In genomic region chr2:149715894-149716293, GRCh38 we compare ENCODE assay signal across 22 cellular contexts.
"Had no signal": no experiment of that assay in that cellular context is flagged by ENCODE, and none has a peak within 500 bp of the region (broad histone marks: within the 10 kb centered on the region; RNA-seq: fewer than 3 reads in every experiment).

No MANE protein-coding gene starts in this region.

- H3K9me3 ChIP-seq: adrenal gland, body of pancreas, Peyer's patch had no signal

- H3K4me1 ChIP-seq: adrenal gland, body of pancreas, Peyer's patch had no signal

- ATAC-seq: activated naive CD4-positive, alpha-beta T cell treated with anti-CD3 and anti-CD28 coated beads, Interleukin-2, amount 50 U/mL, for 72 hours; activated T-cell treated with anti-CD3 and anti-CD28 coated beads, Interleukin-2, amount 50 U/mL, for 4 hours; body of pancreas; T-cell; T-helper 17 cell had no signal

- H3K27ac ChIP-seq: adrenal gland, body of pancreas, Peyer's patch had no signal

- H3K4me3 ChIP-seq: adrenal gland, body of pancreas, Peyer's patch had no signal

- H3K27me3 ChIP-seq: adrenal gland, body of pancreas, Peyer's patch had no signal

- H3K36me3 ChIP-seq: adrenal gland, Peyer's patch had no signal

- DNase-seq: activated B cell treated with CpG ODN at 0.5 μM for 24 hours; activated CD4-positive, alpha-beta memory T cell treated with anti-CD3 and anti-CD28 coated beads for 36 hours; activated CD4-positive, alpha-beta T cell treated with anti-CD3 and anti-CD28 coated beads for 4 hours; activated CD4-positive, alpha-beta T cell treated with anti-CD3 and anti-CD28 coated beads, Interleukin-2, amount 50 U/mL, for 1 hour; activated CD4-positive, CD25-positive, alpha-beta regulatory T cell treated with anti-CD3 and anti-CD28 coated beads, Interleukin-2, amount 50 U/mL, for 72 hours; activated CD8-positive, alpha-beta memory T cell treated with anti-CD3 and anti-CD28 coated beads, Interleukin-2, amount 50 U/mL, for 4 hours; activated gamma-delta T cell treated with Interleukin-2 at 50 U/mL for 16 hours; activated naive CD4-positive, alpha-beta T cell treated with anti-CD3 and anti-CD28 coated beads for 36 hours; activated T-cell treated with anti-CD3 and anti-CD28 coated beads for 4 hours; activated T-cell treated with anti-CD3 and anti-CD28 coated beads, Interleukin-2, amount 50 U/mL, for 4 hours; caudate nucleus; NCI-H1436; NCI-H1930; NCI-H2081 treated with DMSO at 0.1 percent for 48 hours; NCI-H446 treated with DMSO at 0.1 percent for 48 hours; Peyer's patch; SIG-M5; T-cell; T-helper 17 cell had no signal
